Comparison of ENCODE assay signal across 12 cellular contexts in genomic region chr16:67781548-67781921, GRCh38. TPM values are rescaled to one million over a fixed set of nuclear protein-coding genes. Genes with fewer than 3 reads are reported as not detected.
DNase-seq lines count a peak whose midpoint lies in the region; ATAC-seq and TF ChIP-seq lines count a peak whose summit lies in the region.
"Had no signal": no experiment of that assay in that cellular context is flagged by ENCODE, and none has a peak within 500 bp of the region (broad histone marks: within the 10 kb centered on the region; RNA-seq: fewer than 3 reads in every experiment).

No MANE protein-coding gene starts in this region.

- H3K27me3 Mint-ChIP-seq in activated CD4-positive, alpha-beta T cell treated with anti-CD3 and anti-CD28 coated beads for 36 hours: no peaks in the 10 kb centered on the region
- H3K27me3 Mint-ChIP-seq in activated CD8-positive, alpha-beta T cell treated with anti-CD3 and anti-CD28 coated beads for 36 hours: no peaks in the 10 kb centered on the region
- no peaks in the 10 kb centered on the region for H3K27me3 Mint-ChIP-seq in natural killer cell treated with Interleukin-12 subunit alpha and Interleukin-12 subunit beta and Interleukin-15 and Interleukin-18, amount 100 ng/mL, for 72 hours

- TF ChIP-seq CTCF in activated CD8-positive, alpha-beta T cell treated with anti-CD3 and anti-CD28 coated beads for 36 hours (IDR thresholded peaks at IDR 0.05): no peak

- CTCF ChIA-PET in activated CD4-positive, alpha-beta T cell treated with anti-CD3 and anti-CD28 coated beads for 36 hours (lab: Charles Lee): interaction anchor here (0.7 to 1.8 kb wide), 6 partner anchors 14 to 706 kb away, joined by 3 to 7 read pairs (median 3); no protein-coding TSS in a partner anchor
- CTCF ChIA-PET in activated CD8-positive, alpha-beta T cell treated with anti-CD3 and anti-CD28 coated beads for 36 hours (lab: Charles Lee): interaction anchor here (0.7 to 3.4 kb wide), 6 partner anchors 21 to 354 kb away, joined by 3 to 17 read pairs (median 4); partner anchors contain the start of genes RANBP10 and TSNAXIP1

- intact Hi-C loops in activated CD4-positive, alpha-beta T cell treated with anti-CD3 and anti-CD28 coated beads for 36 hours (cut with DNase I, micrococcal nuclease): no loop called here
- intact Hi-C loops in activated CD8-positive, alpha-beta T cell treated with anti-CD3 and anti-CD28 coated beads for 36 hours (cut with micrococcal nuclease): no loop called here

- H3K36me3 Mint-ChIP-seq in activated CD4-positive, alpha-beta T cell treated with anti-CD3 and anti-CD28 coated beads for 36 hours (ENCODE audit: low read depth): peaks cover 9% of the 10 kb centered on the region
- H3K36me3 Mint-ChIP-seq in activated CD8-positive, alpha-beta T cell treated with anti-CD3 and anti-CD28 coated beads for 36 hours (ENCODE audit: low read depth): peaks cover 8% of the 10 kb centered on the region
- H3K36me3 Mint-ChIP-seq in natural killer cell treated with Interleukin-12 subunit alpha and Interleukin-12 subunit beta and Interleukin-15 and Interleukin-18, amount 100 ng/mL, for 72 hours: no peaks in the 10 kb centered on the region

- no peaks in the 10 kb centered on the region for H3K9me3 Mint-ChIP-seq in activated CD4-positive, alpha-beta T cell treated with anti-CD3 and anti-CD28 coated beads for 36 hours (ENCODE audit: low read depth)
- no peaks in the 10 kb centered on the region for H3K9me3 Mint-ChIP-seq in activated CD8-positive, alpha-beta T cell treated with anti-CD3 and anti-CD28 coated beads for 36 hours
- no peaks in the 10 kb centered on the region for H3K9me3 Mint-ChIP-seq in natural killer cell treated with Interleukin-12 subunit alpha and Interleukin-12 subunit beta and Interleukin-15 and Interleukin-18, amount 100 ng/mL, for 72 hours

- ATAC-seq in activated CD4-positive, alpha-beta T cell treated with anti-CD3 and anti-CD28 coated beads for 36 hours: peak; percentile 86
- peak; percentile 62 for ATAC-seq in HG02870 (IDR thresholded peaks at IDR 0.05; ENCODE audit: unreplicated experiment)
- ATAC-seq in activated CD8-positive, alpha-beta T cell treated with anti-CD3 and anti-CD28 coated beads for 36 hours: peak; percentile 88
- ATAC-seq in natural killer cell treated with Interleukin-12 subunit alpha and Interleukin-12 subunit beta and Interleukin-15 and Interleukin-18, amount 100 ng/mL, for 72 hours: no peak

- H3K27ac Mint-ChIP-seq in activated CD4-positive, alpha-beta T cell treated with anti-CD3 and anti-CD28 coated beads for 36 hours: peak overlapping the region; percentile 91
- H3K27ac Mint-ChIP-seq in activated CD8-positive, alpha-beta T cell treated with anti-CD3 and anti-CD28 coated beads for 36 hours: peak overlapping the region; percentile 81
- H3K27ac Mint-ChIP-seq in natural killer cell treated with Interleukin-12 subunit alpha and Interleukin-12 subunit beta and Interleukin-15 and Interleukin-18, amount 100 ng/mL, for 72 hours: peak overlapping the region; percentile 72 to 85

- H3K4me1 Mint-ChIP-seq in activated CD4-positive, alpha-beta T cell treated with anti-CD3 and anti-CD28 coated beads for 36 hours: peaks cover 38% of the 10 kb centered on the region
- peaks cover 30% of the 10 kb centered on the region for H3K4me1 Mint-ChIP-seq in activated CD8-positive, alpha-beta T cell treated with anti-CD3 and anti-CD28 coated beads for 36 hours (ENCODE audit: low read depth)
- peaks cover 21 to 24% of the 10 kb centered on the region in 2 donors for H3K4me1 Mint-ChIP-seq in natural killer cell treated with Interleukin-12 subunit alpha and Interleukin-12 subunit beta and Interleukin-15 and Interleukin-18, amount 100 ng/mL, for 72 hours (ENCODE audit: low read depth in 2 of 2)

- peak overlapping the region; percentile 14 for H3K4me3 Mint-ChIP-seq in activated CD4-positive, alpha-beta T cell treated with anti-CD3 and anti-CD28 coated beads for 36 hours
- H3K4me3 Mint-ChIP-seq in activated CD8-positive, alpha-beta T cell treated with anti-CD3 and anti-CD28 coated beads for 36 hours: no peak overlapping the region
- no peak overlapping the region for H3K4me3 Mint-ChIP-seq in natural killer cell treated with Interleukin-12 subunit alpha and Interleukin-12 subunit beta and Interleukin-15 and Interleukin-18, amount 100 ng/mL, for 72 hours

- POLR2A ChIA-PET in activated CD4-positive, alpha-beta T cell treated with anti-CD3 and anti-CD28 coated beads for 36 hours (lab: Charles Lee): interaction anchor here (0.6 kb wide), 1 partner anchor 13 kb away, joined by 4 read pairs; no protein-coding TSS in a partner anchor
- POLR2A ChIA-PET in activated CD8-positive, alpha-beta T cell treated with anti-CD3 and anti-CD28 coated beads for 36 hours (lab: Charles Lee): interaction anchor here (0.9 to 1.0 kb wide), 2 partner anchors 19 to 49 kb away, joined by 3 read pairs; no protein-coding TSS in a partner anchor

- DNase-seq in activated CD4-positive, alpha-beta T cell treated with anti-CD3 and anti-CD28 coated beads for 36 hours: peak; percentile 55
- no peak for DNase-seq in activated CD4-positive, alpha-beta T cell treated with anti-CD3 and anti-CD28 coated beads, Interleukin-2, amount 50 U/mL, for 4 hours
- peak; percentile 38 for DNase-seq in activated CD8-positive, alpha-beta T cell treated with anti-CD3 and anti-CD28 coated beads for 36 hours
- no peak for DNase-seq in natural killer cell treated with Interleukin-12 subunit alpha and Interleukin-12 subunit beta and Interleukin-15 and Interleukin-18, amount 100 ng/mL, for 72 hours (ENCODE audit: low spot score)
- DNase-seq in 8988T: no peak
- no peak for DNase-seq in glomerular visceral epithelial cell (ENCODE audit: extremely low spot score)
- no peak for DNase-seq in midbrain (lab: John Stamatoyannopoulos, UW)
- DNase-seq: activated effector memory CD4-positive, alpha-beta T cell treated with Interleukin-2 at 50 U/mL for 16 hours; mesendoderm; right lobe of liver; SW 1271 had no signal

RNA-seq across cellular contexts. Expression of gene RANBP10, which starts 24.8 kb away (rescaled TPM):
- total RNA-seq in activated CD4-positive, alpha-beta T cell treated with anti-CD3 and anti-CD28 coated beads for 36 hours: 10 to 100 TPM; 15.6 to 18.0 TPM
- 10 to 100 TPM; 15.9 to 18.9 TPM for total RNA-seq in activated CD8-positive, alpha-beta T cell treated with anti-CD3 and anti-CD28 coated beads for 36 hours
- total RNA-seq in natural killer cell treated with Interleukin-12 subunit alpha and Interleukin-12 subunit beta and Interleukin-15 and Interleukin-18, amount 100 ng/mL, for 72 hours: 10 to 100 TPM; 28.0 to 31.0 TPM

RNA-seq across cellular contexts. Expression of gene TSNAXIP1, which starts 25.2 kb away (rescaled TPM):
- 1 to 10 TPM in 1 of 2 experiments, under 1 TPM in 1; 0.62 to 1.1 TPM for total RNA-seq in activated CD4-positive, alpha-beta T cell treated with anti-CD3 and anti-CD28 coated beads for 36 hours
- total RNA-seq in activated CD8-positive, alpha-beta T cell treated with anti-CD3 and anti-CD28 coated beads for 36 hours: under 1 TPM; 0.40 to 0.47 TPM
- total RNA-seq in natural killer cell treated with Interleukin-12 subunit alpha and Interleukin-12 subunit beta and Interleukin-15 and Interleukin-18, amount 100 ng/mL, for 72 hours: 1 to 10 TPM in 1 of 2 donors, under 1 TPM in 1; 0.24 to 1.1 TPM

Comparison
In these comparisons a context has a peak if more than half of its experiments do, and no peak if none do; other contexts are left out.
1. DNase-seq: peak in activated CD4-positive, alpha-beta T cell treated with anti-CD3 and anti-CD28 coated beads for 36 hours (single experiment) and activated CD8-positive, alpha-beta T cell treated with anti-CD3 and anti-CD28 coated beads for 36 hours (single experiment); none in activated CD4-positive, alpha-beta T cell treated with anti-CD3 and anti-CD28 coated beads, Interleukin-2, amount 50 U/mL, for 4 hours (0 of 2), natural killer cell treated with Interleukin-12 subunit alpha and Interleukin-12 subunit beta and Interleukin-15 and Interleukin-18, amount 100 ng/mL, for 72 hours (single experiment), 8988T (single experiment), glomerular visceral epithelial cell (single experiment) and midbrain (single experiment).
2. ATAC-seq: peak in activated CD4-positive, alpha-beta T cell treated with anti-CD3 and anti-CD28 coated beads for 36 hours (single experiment), HG02870 (single experiment) and activated CD8-positive, alpha-beta T cell treated with anti-CD3 and anti-CD28 coated beads for 36 hours (single experiment); none in natural killer cell treated with Interleukin-12 subunit alpha and Interleukin-12 subunit beta and Interleukin-15 and Interleukin-18, amount 100 ng/mL, for 72 hours (0 of 2).
3. Peak in every context shown above with its lines, with median percentiles within 50 percentile points of each other: H3K27ac Mint-ChIP-seq.